ENCODE assay signal across 22 cellular contexts in the genomic region with DNA sequence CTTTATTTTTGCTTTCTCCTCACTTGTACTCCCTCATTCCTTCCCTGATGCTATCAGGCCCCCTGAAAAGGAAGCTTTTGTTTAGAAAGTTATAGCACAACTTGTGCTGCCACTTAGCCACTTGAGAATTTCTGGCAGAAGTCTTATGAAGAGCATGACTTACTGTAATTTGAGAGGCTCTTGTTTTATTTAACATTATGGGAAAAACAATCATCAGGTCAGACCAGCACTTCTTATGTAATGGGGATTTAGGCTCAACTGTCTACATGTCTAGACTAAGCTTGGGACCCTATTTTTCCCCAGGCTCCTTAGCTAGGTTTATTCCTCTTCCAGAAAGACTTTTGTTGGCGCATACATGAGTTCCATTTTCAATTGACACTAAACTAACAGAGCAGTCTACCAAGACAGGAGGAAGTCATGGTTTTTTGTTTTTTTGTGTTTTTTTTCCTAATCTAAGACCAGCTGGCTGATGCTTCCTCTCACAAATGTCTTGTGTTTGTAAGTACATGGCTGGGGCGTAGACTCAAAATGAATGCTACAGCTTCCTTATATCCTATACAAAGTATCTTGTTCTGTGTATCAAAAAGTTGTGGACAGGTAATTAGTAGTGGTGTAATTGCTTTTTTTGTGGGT. TPM values are rescaled to one million over a fixed set of nuclear protein-coding genes. Genes with fewer than 3 reads are reported as not detected.
DNase-seq lines count a peak whose midpoint lies in the region; ATAC-seq and TF ChIP-seq lines count a peak whose summit lies in the region.
"Had no signal": no experiment of that assay in that cellular context is flagged by ENCODE, and none has a peak within 500 bp of the region (broad histone marks: within the 10 kb centered on the region; RNA-seq: fewer than 3 reads in every experiment).

No MANE protein-coding gene starts in this region.

- TF ChIP-seq CTCF in MCF 10A (IDR thresholded peaks at IDR 0.05; ENCODE audit: unreplicated experiment) (no peak), mammary epithelial cell (conservative IDR thresholded peaks at IDR 0.05 in 1 of 2, IDR thresholded peaks at IDR 0.05 in 1 of 2; ENCODE audit: extremely low read depth in 1 of 2, insufficient read depth in 1 of 2, low read depth in 1 of 2, low read length in 2 of 2) (no peak), brain microvascular endothelial cell (IDR thresholded peaks at IDR 0.05; ENCODE audit: low read depth, low read length, missing control alignments) (no peak)

- H3K36me3 Mint-ChIP-seq in MCF 10A (ENCODE audit: insufficient read depth, unreplicated experiment), result no peaks in the 10 kb centered on the region

- no peaks in the 10 kb centered on the region for H3K27me3 Mint-ChIP-seq in MCF 10A (ENCODE audit: insufficient read depth, unreplicated experiment)

- no peak overlapping the region for H3K4me2 ChIP-seq in mammary epithelial cell (ENCODE audit: insufficient read depth, low read depth, low read length)

- peaks cover 23% of the 10 kb centered on the region for H3K9me3 Mint-ChIP-seq in MCF 10A (ENCODE audit: unreplicated experiment)

- no peak overlapping the region for H3K27ac ChIP-seq in mammary epithelial cell (ENCODE audit: insufficient read depth, low read depth, low read length)
- peak overlapping the region; percentile 32 for H3K27ac ChIP-seq in brain microvascular endothelial cell
- H3K27ac ChIP-seq: 22Rv1, coronary artery, esophagus muscularis mucosa had no signal

- CTCF ChIA-PET in MCF 10A (lab: Yijun Ruan, JAX) (interaction anchor here (0.6 to 2.3 kb wide), 5 partner anchors 14 to 430 kb away, joined by 3 to 12 read pairs (median 4); no protein-coding TSS in a partner anchor), mammary epithelial cell (lab: Charles Lee; ENCODE audit: low non-redundant PET) (no interaction called here)

- peaks cover 7% of the 10 kb centered on the region for H3K9me3 ChIP-seq in mammary epithelial cell (replicated peaks; ENCODE audit: insufficient read depth, low read length)

- peak overlapping the region; percentile 11 for H3K27ac Mint-ChIP-seq in MCF 10A (ENCODE audit: low read depth, unreplicated experiment)
- H3K27ac Mint-ChIP-seq: activated T-helper 2 cell treated with anti-CD3 and anti-CD28 coated beads, Interferon-gamma antibody, Interleukin-2, Interleukin-4, amounts not matched to agents 10 μg/mL and 5 μg/mL and 100 μg/mL, durations not matched to agents 14 hours and 24 hours and 36 hours; CD8-positive, alpha-beta T cell had no signal

- no peaks in the 10 kb centered on the region for H3K4me1 Mint-ChIP-seq in MCF 10A (ENCODE audit: insufficient read depth, unreplicated experiment)

- no peak for ATAC-seq in left ventricle myocardium superior
- ATAC-seq: CD8-positive, alpha-beta T cell had no signal

- H3K36me3 ChIP-seq in mammary epithelial cell (ENCODE audit: insufficient read depth, low read length) (no peaks in the 10 kb centered on the region), brain microvascular endothelial cell (replicated peaks) (no peaks in the 10 kb centered on the region)
- H3K36me3 ChIP-seq: esophagus muscularis mucosa had no signal

- no peaks in the 10 kb centered on the region for H3K79me2 ChIP-seq in mammary epithelial cell (ENCODE audit: insufficient read depth, low read length)

- 100% methylated on average over 2 of the region's 2 CpGs for WGBS in mammary epithelial cell (ENCODE audit: low coverage, missing lambda C conversion rate)

- no peaks in the 10 kb centered on the region for H4K20me1 ChIP-seq in mammary epithelial cell (ENCODE audit: insufficient read depth, low read length)

- H3K4me3 Mint-ChIP-seq in MCF 10A (ENCODE audit: unreplicated experiment), result no peak overlapping the region
- H3K4me3 Mint-ChIP-seq: CD8-positive, alpha-beta T cell had no signal

- BruUV-seq in MCF 10A (replicated peaks; lab: Mats Ljungman, UMichigan) (no TSS peak), mammary epithelial cell (replicated peaks; lab: Mats Ljungman, UMichigan) (no TSS peak)

- no peak overlapping the region for H3K4me3 ChIP-seq in mammary epithelial cell (replicated peaks in 1 of 3; ENCODE audit: insufficient read depth in 1 of 3, low read depth in 2 of 3, low read length in 3 of 3)
- no peak overlapping the region for H3K4me3 ChIP-seq in brain microvascular endothelial cell (ENCODE audit: low read depth, low read length)
- H3K4me3 ChIP-seq: coronary artery, esophagus muscularis mucosa had no signal

- intact Hi-C loops in MCF 10A (cut with micrococcal nuclease) (no loop called here), mammary epithelial cell (cut with micrococcal nuclease) (no loop called here), left ventricle myocardium superior (cut with micrococcal nuclease) (no loop called here)

- no peaks in the 10 kb centered on the region for H3K27me3 ChIP-seq in mammary epithelial cell (ENCODE audit: insufficient read depth, low read length)
- H3K27me3 ChIP-seq in brain microvascular endothelial cell (replicated peaks), result no peaks in the 10 kb centered on the region
- H3K27me3 ChIP-seq: esophagus muscularis mucosa had no signal

- in situ Hi-C loops in mammary epithelial cell (cut with MboI; ENCODE audit: low sequenced_read_pairs in 2 of 2), result no loop called here
- in situ Hi-C loops in brain microvascular endothelial cell (cut with HindIII; ENCODE audit: low pct_ligation_motif_present, low sequenced_read_pairs), result no loop called here

- H3K4me1 ChIP-seq in mammary epithelial cell (ENCODE audit: insufficient read depth, low read length), result no peaks in the 10 kb centered on the region
- H3K4me1 ChIP-seq: esophagus muscularis mucosa had no signal

- peak; percentile 11 for DNase-seq in MCF 10A (ENCODE audit: unreplicated experiment)
- no peak for DNase-seq in mammary epithelial cell
- no peak for DNase-seq in brain microvascular endothelial cell
- DNase-seq in iris pigment epithelial cell (ENCODE audit: low read depth), result peak; percentile 93
- DNase-seq in A172 (ENCODE audit: low spot score), result no peak
- DNase-seq in inferior parietal cortex (ENCODE audit: extremely low spot score), result no peak
- DNase-seq in left ventricle myocardium superior, result no peak
- DNase-seq in stimulated activated naive CD4-positive, alpha-beta T cell treated with Interleukin-2 at 50 U/mL for 16 hours (lab: John Stamatoyannopoulos, UW), result no peak
- DNase-seq: activated CD4-positive, CD25-positive, alpha-beta regulatory T cell; activated CD8-positive, alpha-beta memory T cell treated with anti-CD3 and anti-CD28 coated beads for 24 hours; CD8-positive, alpha-beta T cell; EL; hippocampal formation; Karpas-422; NCI-H1436 treated with DMSO at 0.1 percent for 48 hours; Right ventricle myocardium superior; T-helper 2 cell; trophoblast cell had no signal

- H3K9ac ChIP-seq in mammary epithelial cell (ENCODE audit: insufficient read depth, low read length), result no peak overlapping the region

- dilution Hi-C loops in mammary epithelial cell (cut with HindIII; ENCODE audit: low sequenced_read_pairs), result no loop called here

- POLR2A ChIA-PET in MCF 10A (lab: Yijun Ruan, JAX), result interaction anchor here (0.8 kb wide), 1 partner anchor 14 kb away, joined by 3 read pairs; no protein-coding TSS in a partner anchor

- H2AFZ ChIP-seq in mammary epithelial cell (ENCODE audit: low read depth, low read length), result no peak overlapping the region

RNA-seq across cellular contexts. Expression of a gene that starts 31.5 kb away (rescaled TPM):
- 0.23 and 0.74 TPM in 2 replicates for total RNA-seq in MCF 10A (2022)
- under 1 TPM; 0.17 to 0.85 TPM for total RNA-seq in mammary epithelial cell
- 0.06 TPM for polyA plus RNA-seq in mammary epithelial cell
- not detected for polyA minus RNA-seq in mammary epithelial cell
- 60.3 and 63.8 TPM in 2 replicates for total RNA-seq in A172 (2014; rRNA removed; shearing (Covaris generic))
- 0.40 TPM for total RNA-seq in left ventricle myocardium superior

Comparison
In these comparisons a context has a peak if more than half of its experiments do, and no peak if none do; other contexts are left out.
1. DNase-seq: peak in MCF 10A (single experiment) and iris pigment epithelial cell (single experiment); none in mammary epithelial cell (single experiment), brain microvascular endothelial cell (single experiment), A172 (single experiment), inferior parietal cortex (single experiment), left ventricle myocardium superior (single experiment) and stimulated activated naive CD4-positive, alpha-beta T cell treated with Interleukin-2 at 50 U/mL for 16 hours (single experiment).
2. RNA of a gene that starts 31.5 kb away (total RNA-seq): 60.3 to 63.8 TPM in A172; 0.17 to 0.85 TPM in mammary epithelial cell, 0.40 TPM in left ventricle myocardium superior (single experiment) and 0.23 to 0.74 TPM in MCF 10A; every median in the first group is over 10 times any median in the second.